Comparison of ENCODE assay signal across 1 cellular context in the genomic region with DNA sequence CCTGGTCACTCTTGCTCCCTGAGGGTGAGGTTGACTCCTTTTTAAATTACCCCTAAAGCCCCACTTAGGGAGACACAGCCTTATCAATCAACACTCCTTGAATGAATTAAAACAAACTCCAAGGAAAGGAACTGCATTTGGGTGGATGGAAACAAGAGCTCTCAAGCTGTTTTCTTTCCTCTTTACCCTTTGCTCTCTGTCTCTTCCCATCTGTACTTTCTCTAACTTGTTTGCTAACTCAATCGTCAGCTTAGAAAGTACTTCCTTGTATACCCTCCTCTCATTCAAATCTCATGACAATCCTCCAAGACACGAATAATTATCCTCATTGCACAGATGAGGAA.
TF ChIP-seq lines count a peak whose summit lies in the region.

No MANE protein-coding gene starts in this region.

TF ChIP-seq in HepG2, 621 proteins besides CTCF, POLR2A, EP300 and RAD21 (continued from another document):
- TF ChIP-seq ZNF281 (CRISPR knock-in tag; IDR thresholded peaks at IDR 0.05; ENCODE audit: borderline replicate concordance) (no peak), GTF2F1 (IDR thresholded peaks at IDR 0.05; ENCODE audit: low read length) (no peak), ZNF292 (CRISPR knock-in tag; IDR thresholded peaks at IDR 0.05; ENCODE audit: borderline replicate concordance, low read depth) (no peak), ZSCAN5A (CRISPR knock-in tag; IDR thresholded peaks at IDR 0.05; ENCODE audit: borderline replicate concordance) (peak; percentile 71; the same call in 1 of the 2 replicates), FOXM1 (CRISPR knock-in tag; IDR thresholded peaks at IDR 0.05) (no peak), ZZZ3 (CRISPR knock-in tag; IDR thresholded peaks at IDR 0.05; ENCODE audit: borderline replicate concordance) (0 out of 2 replicates have a peak, but pooled peaks have one; percentile 74), TBX2 (CRISPR knock-in tag; IDR thresholded peaks at IDR 0.05; ENCODE audit: borderline replicate concordance) (no peak), ARID2 (CRISPR knock-in tag; IDR thresholded peaks at IDR 0.05; ENCODE audit: borderline replicate concordance) (no peak; the same call in 1 of the 2 replicates), ZNF558 (CRISPR knock-in tag; IDR thresholded peaks at IDR 0.05; ENCODE audit: borderline replicate concordance) (no peak), DRAP1 (CRISPR knock-in tag; IDR thresholded peaks at IDR 0.05) (no peak), ZNF816 (CRISPR knock-in tag; IDR thresholded peaks at IDR 0.05; ENCODE audit: borderline replicate concordance) (no peak), ZMAT5 (CRISPR knock-in tag; IDR thresholded peaks at IDR 0.05; ENCODE audit: borderline replicate concordance, low read depth) (no peak), ZNF136 (CRISPR knock-in tag; IDR thresholded peaks at IDR 0.05; ENCODE audit: low read depth) (0 out of 2 replicates have a peak, but pooled peaks have one; percentile 16), CERS6 (CRISPR knock-in tag; IDR thresholded peaks at IDR 0.05) (no peak), ATF7 (IDR thresholded peaks at IDR 0.05) (no peak), ATF7 (CRISPR knock-in tag; IDR thresholded peaks at IDR 0.05) (no peak), ZBED4 (CRISPR knock-in tag; IDR thresholded peaks at IDR 0.05; ENCODE audit: borderline replicate concordance) (no peak), ZNF749 (CRISPR knock-in tag; IDR thresholded peaks at IDR 0.05; ENCODE audit: borderline replicate concordance) (no peak), JUNB (CRISPR knock-in tag; IDR thresholded peaks at IDR 0.05; ENCODE audit: borderline replicate concordance) (no peak; the same call in 1 of the 2 replicates), ATF2 (CRISPR knock-in tag; IDR thresholded peaks at IDR 0.05) (no peak)
- TF ChIP-seq, protein P1, sequence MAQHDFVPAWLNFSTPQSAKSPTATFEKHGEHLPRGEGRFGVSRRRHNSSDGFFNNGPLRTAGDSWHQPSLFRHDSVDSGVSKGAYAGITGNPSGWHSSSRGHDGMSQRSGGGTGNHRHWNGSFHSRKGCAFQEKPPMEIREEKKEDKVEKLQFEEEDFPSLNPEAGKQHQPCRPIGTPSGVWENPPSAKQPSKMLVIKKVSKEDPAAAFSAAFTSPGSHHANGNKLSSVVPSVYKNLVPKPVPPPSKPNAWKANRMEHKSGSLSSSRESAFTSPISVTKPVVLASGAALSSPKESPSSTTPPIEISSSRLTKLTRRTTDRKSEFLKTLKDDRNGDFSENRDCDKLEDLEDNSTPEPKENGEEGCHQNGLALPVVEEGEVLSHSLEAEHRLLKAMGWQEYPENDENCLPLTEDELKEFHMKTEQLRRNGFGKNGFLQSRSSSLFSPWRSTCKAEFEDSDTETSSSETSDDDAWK (CRISPR knock-in tag; IDR thresholded peaks at IDR 0.05), result no peak
- TF ChIP-seq, protein P2, sequence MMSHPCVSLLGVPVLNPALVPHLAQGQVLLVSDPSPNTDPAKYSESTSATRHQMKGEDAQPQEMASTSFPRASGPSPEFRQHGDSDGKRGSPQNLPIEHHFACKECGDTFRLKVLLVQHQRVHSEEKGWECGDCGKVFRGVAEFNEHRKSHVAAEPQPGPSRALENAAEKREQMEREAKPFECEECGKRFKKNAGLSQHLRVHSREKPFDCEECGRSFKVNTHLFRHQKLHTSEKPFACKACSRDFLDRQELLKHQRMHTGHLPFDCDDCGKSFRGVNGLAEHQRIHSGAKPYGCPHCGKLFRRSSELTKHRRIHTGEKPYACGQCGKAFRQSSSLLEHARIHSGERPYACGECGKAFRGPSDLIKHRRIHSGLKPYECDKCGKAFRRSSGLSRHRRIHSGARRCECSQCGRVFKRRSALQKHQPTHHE (CRISPR knock-in tag; IDR thresholded peaks at IDR 0.05; ENCODE audit: borderline replicate concordance), result no peak
